Comparison of ENCODE assay signal across 19 cellular contexts in the genomic region with DNA sequence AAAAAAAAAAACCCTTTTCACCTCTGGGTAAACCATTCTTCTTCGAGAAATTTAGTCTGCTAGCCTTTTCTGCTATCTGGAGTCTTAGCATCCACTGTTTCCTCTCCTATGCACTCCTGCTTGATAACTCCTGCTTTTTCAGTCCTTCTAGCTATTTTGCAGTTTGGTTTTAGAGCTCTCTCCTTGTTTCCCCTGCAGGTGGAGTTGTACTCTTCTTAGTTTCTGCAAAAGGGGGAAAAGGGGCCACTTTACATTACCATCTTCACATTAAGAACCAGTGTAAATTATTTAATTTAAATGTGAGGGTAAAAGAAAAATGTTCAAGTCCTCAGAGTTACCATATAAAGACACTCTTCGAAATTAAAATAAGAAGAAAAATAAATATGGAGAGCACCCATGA. TPM values are rescaled to one million over a fixed set of nuclear protein-coding genes. Genes with fewer than 3 reads are reported as not detected.
A peak's percentile ranks its signal among the peaks of the same experiment; 100 is the strongest.
DNase-seq lines count a peak whose midpoint lies in the region; ATAC-seq and TF ChIP-seq lines count a peak whose summit lies in the region.
"Had no signal": no experiment of that assay in that cellular context is flagged by ENCODE, and none has a peak within 500 bp of the region (broad histone marks: within the 10 kb centered on the region; RNA-seq: fewer than 3 reads in every experiment).

No MANE protein-coding gene starts in this region.

- H3K9me2 ChIP-seq in HCT116 (ENCODE audit: insufficient read depth) = no peaks in the 10 kb centered on the region

- intact Hi-C loops in HCT116 (cut with micrococcal nuclease) = no loop called here

- H2AFZ ChIP-seq in HCT116 (ENCODE audit: low read depth, low read length, poor library complexity, severe bottlenecking) = no peak overlapping the region

- H3K79me2 ChIP-seq in HCT116 (ENCODE audit: insufficient read depth, low read length) = no peaks in the 10 kb centered on the region

- H3K4me2 ChIP-seq in HCT116 (ENCODE audit: low read length) = no peak overlapping the region

- H3K27me3 ChIP-seq in HCT116 (ENCODE audit: insufficient read depth, low read length) (no peaks in the 10 kb centered on the region), foreskin keratinocyte (no peaks in the 10 kb centered on the region)
- H3K27me3 ChIP-seq: adrenal gland, cardiac muscle cell, esophagus muscularis mucosa had no signal

- TF ChIP-seq RAD21 in HCT116 (IDR thresholded peaks at IDR 0.05; ENCODE audit: low read depth) = peak; percentile 32; the same call in 1 of the 2 replicates

- RAD21 ChIA-PET in HCT116 (lab: Charles Lee; ENCODE audit: low non-redundant PET in 1 of 2, low total read pairs in 2 of 2, uncharacterized antibody in 2 of 2, unreplicated experiment in 2 of 2) = no interaction called here

- 0 out of 2 replicates have a peak, but pooled peaks have one; percentile 11 for TF ChIP-seq CTCF in C4-2B (conservative IDR thresholded peaks at IDR 0.05)
- peak; percentile 15 to 26 (median 22); a peak in 1 of 6 replicates for TF ChIP-seq CTCF in HCT116 (IDR thresholded peaks at IDR 0.05 in 2 of 3, conservative IDR thresholded peaks at IDR 0.05 in 1 of 3; ENCODE audit: borderline replicate concordance in 1 of 3, insufficient read depth in 1 of 3, low read depth in 2 of 3, low read length in 2 of 3)
- TF ChIP-seq CTCF in foreskin keratinocyte (conservative IDR thresholded peaks at IDR 0.05) = peak; percentile 7

- POLR2A ChIA-PET in HCT116 (lab: Charles Lee) = no interaction called here

- H3K27ac ChIP-seq in C4-2B (no peak overlapping the region), HCT116 (ENCODE audit: low read depth, low read length) (no peak overlapping the region), foreskin keratinocyte (no peak overlapping the region)
- H3K27ac ChIP-seq: adrenal gland, cardiac muscle cell, esophagus muscularis mucosa, left ventricle myocardium inferior had no signal

- no TSS peak for BruUV-seq in HCT116 (replicated peaks; lab: Mats Ljungman, UMichigan)

- ATAC-seq in HCT116 (no peak), foreskin keratinocyte (no peak), GM18873 (IDR thresholded peaks at IDR 0.05; ENCODE audit: low FRiP score, unreplicated experiment) (no peak), HG03378 (IDR thresholded peaks at IDR 0.05; ENCODE audit: unreplicated experiment) (no peak)
- ATAC-seq: Right ventricle myocardium inferior, T-cell had no signal

- no peak for TF ChIP-seq POLR2A in HCT116 (IDR thresholded peaks at IDR 0.05; ENCODE audit: borderline replicate concordance, extremely low read depth, insufficient read depth, insufficient read length)

- H3K4me1 ChIP-seq in HCT116 (ENCODE audit: control insufficient read depth in 1 of 2, insufficient read depth in 2 of 2, low read length in 2 of 2) (no peaks in the 10 kb centered on the region), foreskin keratinocyte (no peaks in the 10 kb centered on the region)
- H3K4me1 ChIP-seq: adrenal gland, esophagus muscularis mucosa, left ventricle myocardium inferior had no signal

- H3K36me3 ChIP-seq in HCT116 (ENCODE audit: control insufficient read depth in 1 of 2, insufficient read depth in 2 of 2, low read length in 2 of 2) = no peaks in the 10 kb centered on the region
- H3K36me3 ChIP-seq: adrenal gland, cardiac muscle cell, esophagus muscularis mucosa, left ventricle myocardium inferior had no signal

- CTCF ChIA-PET in HCT116 (lab: Charles Lee) = no interaction called here

- no peaks in the 10 kb centered on the region for H4K20me1 ChIP-seq in HCT116 (ENCODE audit: insufficient read depth)

- no peak overlapping the region for H3K4me3 ChIP-seq in HCT116 (replicated peaks in 1 of 2; ENCODE audit: low read depth in 1 of 2, low read length in 2 of 2)
- H3K4me3 ChIP-seq: adrenal gland, cardiac muscle cell, esophagus muscularis mucosa, left ventricle myocardium inferior had no signal

- DNase-seq in HCT116 (ENCODE audit: low read depth, low spot score) (no peak), RKO (ENCODE audit: low spot score) (peak; percentile 12), foreskin keratinocyte (no peak), DMS153 treated with DMSO at 0.1 percent for 48 hours (lab: John Stamatoyannopoulos, UW; ENCODE audit: unreplicated experiment) (no peak), cerebellum (ENCODE audit: low spot score) (no peak)
- DNase-seq: activated CD4-positive, alpha-beta T cell treated with anti-CD3 and anti-CD28 coated beads, Interleukin-2, amount 10 ng/mL, durations not matched to agents 7 days and 5 days; activated effector memory CD4-positive, alpha-beta T cell treated with Interleukin-2 at 50 U/mL for 16 hours; adrenal gland; CD4-positive, alpha-beta memory T cell; left ventricle myocardium inferior; NCI-H1694; NCI-H345; T-cell had no signal

- H3K9me3 ChIP-seq in HCT116 (ENCODE audit: control insufficient read depth in 1 of 2, insufficient read depth in 1 of 2, low read depth in 1 of 2, low read length in 2 of 2) = no peaks in the 10 kb centered on the region
- H3K9me3 ChIP-seq: adrenal gland, esophagus muscularis mucosa, left ventricle myocardium inferior had no signal

- H3K9ac ChIP-seq in HCT116 (ENCODE audit: low read length) = no peak overlapping the region

TF ChIP-seq in HCT116, 20 proteins besides CTCF, POLR2A, EP300 and RAD21:
- TF ChIP-seq CEBPB (IDR thresholded peaks at IDR 0.05; ENCODE audit: low read depth) (no peak), ZFX (IDR thresholded peaks at IDR 0.05) (no peak), JUND (IDR thresholded peaks at IDR 0.05) (no peak), ELF1 (IDR thresholded peaks at IDR 0.05; ENCODE audit: borderline replicate concordance, low read depth) (no peak), EZH2phosphoT487 (IDR thresholded peaks at IDR 0.05; ENCODE audit: borderline replicate concordance) (no peak)
- TF ChIP-seq, protein P1, sequence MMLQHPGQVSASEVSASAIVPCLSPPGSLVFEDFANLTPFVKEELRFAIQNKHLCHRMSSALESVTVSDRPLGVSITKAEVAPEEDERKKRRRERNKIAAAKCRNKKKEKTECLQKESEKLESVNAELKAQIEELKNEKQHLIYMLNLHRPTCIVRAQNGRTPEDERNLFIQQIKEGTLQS (IDR thresholded peaks at IDR 0.05) = no peak

RNA-seq across cellular contexts. Expression of a gene that starts 23.6 kb away (rescaled TPM):
- 3.8 TPM for total RNA-seq in HCT116 (2021; ENCODE audit: unreplicated experiment)
- polyA plus RNA-seq in HCT116 (2012) = 1.3 and 1.6 TPM in 2 replicates
- 3.5 and 4.6 TPM in 2 replicates for total RNA-seq in foreskin keratinocyte
- polyA plus RNA-seq in foreskin keratinocyte = 0.72 and 0.78 TPM in 2 replicates
- total RNA-seq in cerebellum = 11.9 TPM
- total RNA-seq: CD4-positive, alpha-beta memory T cell had no signal

RNA-seq across cellular contexts. Expression of a gene that starts 53.3 kb away (rescaled TPM):
- total RNA-seq in HCT116 (2021; ENCODE audit: unreplicated experiment) = 54.5 TPM
- polyA plus RNA-seq in HCT116 (2012) = 50.6 TPM in 2 replicates
- total RNA-seq in foreskin keratinocyte = 26.3 and 27.6 TPM in 2 replicates
- polyA plus RNA-seq in foreskin keratinocyte = 6.3 and 8.0 TPM in 2 replicates
- 93.9 TPM for total RNA-seq in cerebellum
